In genomic region chr9:136110082-136111061, GRCh38 we compare ENCODE assay signal across 8 cellular contexts. TPM values are rescaled to one million over a fixed set of nuclear protein-coding genes. Genes with fewer than 3 reads are reported as not detected.
DNase-seq lines count a peak whose midpoint lies in the region; ATAC-seq and TF ChIP-seq lines count a peak whose summit lies in the region.

No MANE protein-coding gene starts in this region.

- H3K27ac Mint-ChIP-seq in central memory CD8-positive, alpha-beta T cell (ENCODE audit: low read depth), result peak overlapping the region; percentile 80

- H3K4me1 ChIP-seq in mononuclear cell (ENCODE audit: insufficient read depth, low read length) (peaks cover 75% of the 10 kb centered on the region), upper lobe of right lung (peaks cover 48% of the 10 kb centered on the region)

- H3K36me3 Mint-ChIP-seq in central memory CD8-positive, alpha-beta T cell (ENCODE audit: insufficient read depth), result peaks cover 9% of the 10 kb centered on the region

- H3K4me3 ChIP-seq in mononuclear cell (ENCODE audit: low read length) (peak overlapping the region; percentile 35), upper lobe of right lung (peak overlapping the region; percentile 52)

- TF ChIP-seq CTCF in upper lobe of right lung (IDR thresholded peaks at IDR 0.05), result peak; percentile 14

- peaks cover 10% of the 10 kb centered on the region for H3K36me3 ChIP-seq in upper lobe of right lung

- no peaks in the 10 kb centered on the region for H3K9me3 ChIP-seq in mononuclear cell (ENCODE audit: low read depth, low read length)
- H3K9me3 ChIP-seq in upper lobe of right lung, result no peaks in the 10 kb centered on the region

- H3K27me3 Mint-ChIP-seq in central memory CD8-positive, alpha-beta T cell, result no peaks in the 10 kb centered on the region

- peak overlapping the region; percentile 84 for H3K4me3 Mint-ChIP-seq in central memory CD8-positive, alpha-beta T cell

- ATAC-seq in central memory CD8-positive, alpha-beta T cell (replicated peaks; ENCODE audit: extremely low read depth, poor library complexity, severe bottlenecking), result peak; percentile 48
- ATAC-seq in upper lobe of right lung, result no peak
- no peak for ATAC-seq in GM19467 (IDR thresholded peaks at IDR 0.05; ENCODE audit: unreplicated experiment)

- peaks cover 47% of the 10 kb centered on the region for H3K4me1 Mint-ChIP-seq in central memory CD8-positive, alpha-beta T cell

- intact Hi-C loops in upper lobe of right lung (cut with DNase I), result no loop called here

- H3K27me3 ChIP-seq in mononuclear cell (ENCODE audit: insufficient read depth, low read length) (no peaks in the 10 kb centered on the region), upper lobe of right lung (no peaks in the 10 kb centered on the region)

- H3K27ac ChIP-seq in upper lobe of right lung, result peak overlapping the region; percentile 92

- DNase-seq in NCI-H748 (lab: John Stamatoyannopoulos, UW; ENCODE audit: unreplicated experiment) (peak; percentile 81), NCI-H748 treated with DMSO at 0.1 percent for 48 hours (lab: John Stamatoyannopoulos, UW) (no peak), SK-N-DZ (ENCODE audit: low spot score) (peak; percentile 47), upper lobe of right lung (no peak), NCI-H1930 (lab: John Stamatoyannopoulos, UW) (no peak)
- no peak for DNase-seq in central memory CD8-positive, alpha-beta T cell (ENCODE audit: low spot score in 2 of 2)

- no peaks in the 10 kb centered on the region for H3K9me3 Mint-ChIP-seq in central memory CD8-positive, alpha-beta T cell

RNA-seq across cellular contexts. Expression of gene TMEM250, which starts 8.3 kb away (rescaled TPM):
- 18.3 and 20.8 TPM in 2 replicates for polyA plus RNA-seq in SK-N-DZ (2014; cell fraction: cytosol; rRNA removed)
- polyA plus RNA-seq in SK-N-DZ (2014; cell fraction: nucleus; rRNA removed), result 20.0 and 24.9 TPM in 2 replicates
- total RNA-seq in mononuclear cell (5.6 TPM), upper lobe of right lung (30.7 TPM)

RNA-seq across cellular contexts. Expression of gene NACC2, which starts 15.3 kb away (rescaled TPM):
- polyA plus RNA-seq in SK-N-DZ (2014; cell fraction: cytosol; rRNA removed), result not detected in 2 replicates
- not detected in 2 replicates for polyA plus RNA-seq in SK-N-DZ (2014; cell fraction: nucleus; rRNA removed)
- 9.2 TPM for total RNA-seq in mononuclear cell
- total RNA-seq in upper lobe of right lung, result 33.5 TPM

Comparison
In these comparisons a context has a peak if more than half of its experiments do, and no peak if none do; other contexts are left out.
1. DNase-seq: peak in NCI-H748 (single experiment) and SK-N-DZ (single experiment); none in NCI-H748 treated with DMSO at 0.1 percent for 48 hours (single experiment), central memory CD8-positive, alpha-beta T cell (0 of 2), upper lobe of right lung (single experiment) and NCI-H1930 (0 of 2).